In genomic region chr17:41773190-41773588, GRCh38 we compare ENCODE assay signal across 8 cellular contexts. TPM values are rescaled to one million over a fixed set of nuclear protein-coding genes. Genes with fewer than 3 reads are reported as not detected.
DNase-seq lines count a peak whose midpoint lies in the region; ATAC-seq and TF ChIP-seq lines count a peak whose summit lies in the region.

No MANE protein-coding gene starts in this region.

- no peak overlapping the region for H3K23ac ChIP-seq in trophoblast cell (ENCODE audit: low read length)

- peaks cover 2% of the 10 kb centered on the region for H3K9me3 ChIP-seq in trophoblast cell (ENCODE audit: insufficient read depth, low read depth, low read length)
- H3K9me3 ChIP-seq in CD4-positive, alpha-beta memory T cell (ENCODE audit: control insufficient read depth in 1 of 2, low read length in 2 of 2): no peaks in the 10 kb centered on the region

- no peak overlapping the region for H3K4me3 Mint-ChIP-seq in CD14-positive monocyte
- H3K4me3 Mint-ChIP-seq in CD4-positive, alpha-beta memory T cell: no peak overlapping the region

- H4K12ac ChIP-seq in trophoblast cell (ENCODE audit: low read depth, low read length): peak overlapping the region; percentile 59

- H3K18ac ChIP-seq in trophoblast cell (ENCODE audit: low read length): peak overlapping the region; percentile 60

- DNase-seq in GM03348 (ENCODE audit: low spot score) (peak; percentile 70), RWPE1 (ENCODE audit: low spot score) (peak; percentile 91), fibroblast of pulmonary artery (ENCODE audit: low read depth) (peak; percentile 90), trophoblast cell (peak; percentile 81 to 85), CD14-positive monocyte (ENCODE audit: low spot score) (no peak), head of caudate nucleus (no peak)
- DNase-seq in CD4-positive, alpha-beta memory T cell: no peak

- H3K4me3 ChIP-seq in fibroblast of pulmonary artery (replicated peaks; ENCODE audit: low read depth, low read length) (no peak overlapping the region), trophoblast cell (ENCODE audit: low read depth, low read length) (no peak overlapping the region)
- no peak overlapping the region for H3K4me3 ChIP-seq in CD4-positive, alpha-beta memory T cell (ENCODE audit: low read length in 2 of 2)

- H3K4me1 Mint-ChIP-seq in CD14-positive monocyte: peaks cover 5% of the 10 kb centered on the region
- H3K4me1 Mint-ChIP-seq in CD4-positive, alpha-beta memory T cell: peaks cover 0 to 4% (median 0%) of the 10 kb centered on the region in 4 donors

- no peak overlapping the region for H3K9ac ChIP-seq in trophoblast cell (ENCODE audit: low read length)

- peak overlapping the region; percentile 90 for H2BK120ac ChIP-seq in trophoblast cell (ENCODE audit: insufficient read depth, low read length, poor library complexity)

- H3K27me3 Mint-ChIP-seq in CD14-positive monocyte (ENCODE audit: low read depth in 3 of 3): peaks cover 0 to 9% (median 6%) of the 10 kb centered on the region in 3 donors
- peaks cover 0 to 3% of the 10 kb centered on the region in 2 donors for H3K27me3 Mint-ChIP-seq in CD4-positive, alpha-beta memory T cell

- H4K91ac ChIP-seq in trophoblast cell (ENCODE audit: low read depth, low read length): peak overlapping the region; percentile 87

- peak overlapping the region; percentile 60 for H2BK5ac ChIP-seq in trophoblast cell (ENCODE audit: low read depth, low read length, poor library complexity)

- no peak for TF ChIP-seq CTCF in RWPE1 (conservative IDR thresholded peaks at IDR 0.05; ENCODE audit: low read depth)
- no peak for TF ChIP-seq CTCF in fibroblast of pulmonary artery (IDR thresholded peaks at IDR 0.05; ENCODE audit: low read length, missing control alignments)
- TF ChIP-seq CTCF in CD14-positive monocyte (IDR thresholded peaks at IDR 0.05): no peak

- intact Hi-C loops in CD14-positive monocyte (cut with micrococcal nuclease) (no loop called here), head of caudate nucleus (cut with DNase I) (no loop called here)
- intact Hi-C loops in CD4-positive, alpha-beta memory T cell (cut with micrococcal nuclease): no loop called here

- peak overlapping the region; percentile 73 for H3K14ac ChIP-seq in trophoblast cell (ENCODE audit: low read length)

- ATAC-seq in HG02970 (IDR thresholded peaks at IDR 0.05; ENCODE audit: low FRiP score, unreplicated experiment): no peak

- H3K79me1 ChIP-seq in trophoblast cell (ENCODE audit: low read length): peaks cover 33% of the 10 kb centered on the region

- peak overlapping the region; percentile 43 for H4K8ac ChIP-seq in trophoblast cell (ENCODE audit: low read depth, low read length)

- H3K27ac Mint-ChIP-seq in CD14-positive monocyte: no peak overlapping the region
- peak overlapping the region in 1 of 7 donors; percentile 8 for H3K27ac Mint-ChIP-seq in CD4-positive, alpha-beta memory T cell

- peak overlapping the region; percentile 7 for H3K4me2 ChIP-seq in trophoblast cell (ENCODE audit: low read length)

- H3K36me3 Mint-ChIP-seq in CD14-positive monocyte: peaks cover 10 to 14% of the 10 kb centered on the region in 2 donors
- H3K36me3 Mint-ChIP-seq in CD4-positive, alpha-beta memory T cell: no peaks in the 10 kb centered on the region

- peak overlapping the region; percentile 70 for H3K4ac ChIP-seq in trophoblast cell (ENCODE audit: low read depth, low read length)

- peaks cover 50 to 52% of the 10 kb centered on the region in 2 experiments for H3K4me1 ChIP-seq in trophoblast cell (ENCODE audit: control insufficient read depth in 1 of 2, insufficient read depth in 2 of 2, low read length in 2 of 2)
- no peaks in the 10 kb centered on the region for H3K4me1 ChIP-seq in CD4-positive, alpha-beta memory T cell (ENCODE audit: insufficient read depth, low read length)

- H3K27ac ChIP-seq in RWPE1: peak overlapping the region; percentile 97
- peak overlapping the region; percentile 85 for H3K27ac ChIP-seq in trophoblast cell (ENCODE audit: low read depth, low read length)
- no peak overlapping the region for H3K27ac ChIP-seq in CD4-positive, alpha-beta memory T cell (ENCODE audit: low read depth, low read length)

- H3K36me3 ChIP-seq in trophoblast cell (ENCODE audit: control insufficient read depth in 1 of 2, insufficient read depth in 2 of 2, low read length in 2 of 2): peaks cover 68 to 73% of the 10 kb centered on the region in 2 experiments
- H3K36me3 ChIP-seq in CD4-positive, alpha-beta memory T cell (ENCODE audit: insufficient read depth, low read length): no peaks in the 10 kb centered on the region

- H2AK5ac ChIP-seq in trophoblast cell (ENCODE audit: low read length): peak overlapping the region; percentile 63

- WGBS in trophoblast cell (ENCODE audit: extremely low coverage, insufficient coverage, insufficient read length): no CpG with 5 or more reads among the region's 12 CpGs

- no peak overlapping the region for H2AFZ ChIP-seq in trophoblast cell (ENCODE audit: insufficient read depth, low read length, poor library complexity)

- H3K27me3 ChIP-seq in trophoblast cell (ENCODE audit: insufficient read depth, low read length): no peaks in the 10 kb centered on the region
- H3K27me3 ChIP-seq in CD4-positive, alpha-beta memory T cell (ENCODE audit: insufficient read depth, low read length): no peaks in the 10 kb centered on the region

- peaks cover 31% of the 10 kb centered on the region for H3K79me2 ChIP-seq in trophoblast cell (ENCODE audit: control insufficient read depth, insufficient read depth, low read length, poor library complexity)

- peaks cover 0 to 2% (median 0%) of the 10 kb centered on the region in 7 donors for H3K9me3 Mint-ChIP-seq in CD14-positive monocyte
- no peaks in the 10 kb centered on the region for H3K9me3 Mint-ChIP-seq in CD4-positive, alpha-beta memory T cell

- CTCF ChIA-PET in RWPE1 (lab: Yijun Ruan, JAX): interaction anchor here (0.6 to 1.9 kb wide), 3 partner anchors 13 to 38 kb away, joined by 3 to 6 read pairs (median 5); partner anchors contain the start of gene P3H4
- CTCF ChIA-PET in CD4-positive, alpha-beta memory T cell (lab: Charles Lee; ENCODE audit: partially characterized antibody): interaction anchor here (1.9 kb wide), 1 partner anchor 28 kb away, joined by 4 read pairs; no protein-coding TSS in a partner anchor

- H2BK12ac ChIP-seq in trophoblast cell (ENCODE audit: low read length): peak overlapping the region; percentile 93

- POLR2A ChIA-PET in RWPE1 (lab: Yijun Ruan, JAX; ENCODE audit: low non-redundant PET): interaction anchor here (1.3 to 1.5 kb wide), 2 partner anchors 13 to 27 kb away, joined by 5 to 7 read pairs; partner anchors contain the start of gene JUP
- POLR2A ChIA-PET in CD4-positive, alpha-beta memory T cell (lab: Charles Lee; ENCODE audit: partially characterized antibody): interaction anchor here (0.6 kb wide), 1 partner anchor 168 kb away, joined by 3 read pairs; no protein-coding TSS in a partner anchor

RNA-seq across cellular contexts. Expression of gene JUP, which starts 13.3 kb away (rescaled TPM):
- polyA plus RNA-seq in trophoblast cell (2013): 367 and 395 TPM in 2 replicates
- 10 to 100 TPM; 14.0 to 15.4 TPM for polyA plus RNA-seq in CD14-positive monocyte
- total RNA-seq in CD4-positive, alpha-beta memory T cell: under 1 TPM in 1 of 2 experiments, not detected in 1; 0.15 TPM
- polyA plus RNA-seq in CD4-positive, alpha-beta memory T cell: under 1 TPM in 1 of 2 donors, not detected in 1; 0.69 TPM

RNA-seq across cellular contexts. Expression of gene P3H4, which starts 38.6 kb away (rescaled TPM):
- 27.5 and 27.8 TPM in 2 replicates for polyA plus RNA-seq in trophoblast cell (2013)
- polyA plus RNA-seq in CD14-positive monocyte: under 1 TPM; 0.16 to 0.46 TPM
- 1 to 10 TPM; 5.9 to 6.8 TPM for total RNA-seq in CD4-positive, alpha-beta memory T cell
- 1 to 10 TPM; 1.4 to 4.2 TPM for polyA plus RNA-seq in CD4-positive, alpha-beta memory T cell

RNA-seq across cellular contexts. Expression of gene HAP1, which starts 38.7 kb away (rescaled TPM):
- 14.5 and 20.7 TPM in 2 replicates for polyA plus RNA-seq in trophoblast cell (2013)
- polyA plus RNA-seq in CD14-positive monocyte: not detected
- total RNA-seq in CD4-positive, alpha-beta memory T cell: under 1 TPM; 0.29 to 0.33 TPM
- polyA plus RNA-seq in CD4-positive, alpha-beta memory T cell: not detected

RNA-seq across cellular contexts. Expression of gene FKBP10, which starts 39.6 kb away (rescaled TPM):
- polyA plus RNA-seq in trophoblast cell (2013): 181 and 187 TPM in 2 replicates
- not detected for polyA plus RNA-seq in CD14-positive monocyte
- total RNA-seq in CD4-positive, alpha-beta memory T cell: not detected
- polyA plus RNA-seq in CD4-positive, alpha-beta memory T cell: not detected

Comparison
In these comparisons a context has a peak if more than half of its experiments do, and no peak if none do; other contexts are left out.
1. DNase-seq: peak in GM03348 (single experiment), RWPE1 (single experiment), fibroblast of pulmonary artery (single experiment) and trophoblast cell (2 of 2); none in CD14-positive monocyte (single experiment), CD4-positive, alpha-beta memory T cell (0 of 5) and head of caudate nucleus (0 of 42).
2. RNA of gene JUP, which starts 13.3 kb away (polyA plus RNA-seq): 14.0 to 15.4 TPM in CD14-positive monocyte; 0.69 TPM in CD4-positive, alpha-beta memory T cell; every median in the first group is over 4 times any median in the second.